In genomic region chr13:37357548-37357947, GRCh38 we compare ENCODE assay signal across 25 cellular contexts.
DNase-seq lines count a peak whose midpoint lies in the region; ATAC-seq, FAIRE-seq and TF ChIP-seq lines count a peak whose summit lies in the region.
"Had no signal": no experiment of that assay in that cellular context is flagged by ENCODE, and none has a peak within 500 bp of the region (broad histone marks: within the 10 kb centered on the region; RNA-seq: fewer than 3 reads in every experiment).

No MANE protein-coding gene starts in this region.

- H3K27me3 ChIP-seq in GM23248 (replicated peaks; ENCODE audit: insufficient read depth): no peaks in the 10 kb centered on the region
- H3K27me3 ChIP-seq in bronchial epithelial cell (ENCODE audit: control insufficient read depth, insufficient read depth, low read length): no peaks in the 10 kb centered on the region
- H3K27me3 ChIP-seq in foreskin keratinocyte: no peaks in the 10 kb centered on the region
- H3K27me3 ChIP-seq: BE2C had no signal

- H3K4me1 ChIP-seq in GM23248 (ENCODE audit: insufficient read depth) (peaks cover 19% of the 10 kb centered on the region), foreskin keratinocyte (peaks cover 25% of the 10 kb centered on the region)
- H3K4me1 ChIP-seq: BE2C had no signal

- no peak overlapping the region for H3K9ac ChIP-seq in GM23248

- H3F3A ChIP-seq in GM23248 (ENCODE audit: insufficient read depth): no peaks in the 10 kb centered on the region

- H3K9me2 ChIP-seq in GM23248 (ENCODE audit: insufficient read depth): no peaks in the 10 kb centered on the region

- H3K9me3 ChIP-seq in GM23248 (ENCODE audit: low read depth): no peaks in the 10 kb centered on the region
- H3K9me3 ChIP-seq: BE2C had no signal

- no peak for FAIRE-seq in bronchial epithelial cell (lab: Jason Lieb, UNC)
- FAIRE-seq: A204.1, G401.6, GM12891, GM19239, H1, HepG2 had no signal

- H3K27ac ChIP-seq in GM23248 (no peak overlapping the region), foreskin keratinocyte (no peak overlapping the region)

- in situ Hi-C loops in GM23248 (cut with MboI): no loop called here

- TF ChIP-seq CTCF in bronchial epithelial cell (IDR thresholded peaks at IDR 0.05; ENCODE audit: insufficient read depth, low read length, severe bottlenecking): no peak
- TF ChIP-seq CTCF in foreskin keratinocyte (conservative IDR thresholded peaks at IDR 0.05): no peak

- H2AFZ ChIP-seq in GM23248: no peak overlapping the region

- H3K4me2 ChIP-seq in GM23248 (ENCODE audit: unreplicated experiment): no peak overlapping the region

- H4K20me1 ChIP-seq in GM23248 (ENCODE audit: insufficient read depth): no peaks in the 10 kb centered on the region

- H3K4me3 ChIP-seq in GM23248 (no peak overlapping the region), bronchial epithelial cell (ENCODE audit: low read depth, low read length) (no peak overlapping the region)

- ATAC-seq in foreskin keratinocyte (peak; percentile 45), HG03432 (IDR thresholded peaks at IDR 0.05; ENCODE audit: unreplicated experiment) (no peak)
- ATAC-seq: HepG2 had no signal

- no peaks in the 10 kb centered on the region for H3K79me2 ChIP-seq in GM23248 (ENCODE audit: insufficient read depth)

- H3K36me3 ChIP-seq in GM23248 (ENCODE audit: low read depth): no peaks in the 10 kb centered on the region
- no peaks in the 10 kb centered on the region for H3K36me3 ChIP-seq in bronchial epithelial cell (ENCODE audit: control insufficient read depth, insufficient read depth, low read length)
- H3K36me3 ChIP-seq: BE2C had no signal

- 93 to 100% methylated on average over 1 of the region's 1 CpG for WGBS in GM23248 (ENCODE audit: low coverage in 1 of 2, low lambda C conversion rate in 2 of 2, missing lambda C conversion rate in 2 of 2), 2 experiments

- peak; percentile 13 for DNase-seq in GM23248
- DNase-seq in HCEC 1CT: peak; percentile 34
- peak; percentile 46 for DNase-seq in bronchial epithelial cell (ENCODE audit: low read depth)
- DNase-seq in foreskin keratinocyte: peak in 1 of 2 donors; percentile 37
- no peak for DNase-seq in OCI-M1 (lab: John Stamatoyannopoulos, UW)
- no peak for DNase-seq in amygdala (lab: John Stamatoyannopoulos, UW)
- no peak for DNase-seq in NCI-H1417 (lab: John Stamatoyannopoulos, UW)
- DNase-seq: ACHN; BE2C; C1 segment of cervical spinal cord; CD4-positive, CD25-positive, alpha-beta regulatory T cell; CD8-positive, alpha-beta memory T cell; COR-L47; DMS 273 treated with DMSO at 0.1 percent for 48 hours; DND-41; EL; H9; KG1 had no signal

Comparison
In these comparisons a context has a peak if more than half of its experiments do, and no peak if none do; other contexts are left out.
1. DNase-seq: peak in GM23248 (single experiment), HCEC 1CT (single experiment) and bronchial epithelial cell (single experiment); none in OCI-M1 (single experiment), amygdala (0 of 56) and NCI-H1417 (0 of 3).